32 cellular contexts compared by ENCODE assay signal in genomic region chr5:134564396-134564795, GRCh38.
"Had no signal": no experiment of that assay in that cellular context is flagged by ENCODE, and none has a peak within 500 bp of the region (broad histone marks: within the 10 kb centered on the region; RNA-seq: fewer than 3 reads in every experiment).

No MANE protein-coding gene starts in this region.

- H3K4me3 ChIP-seq: ascending aorta, cardiac muscle cell, PC-9 had no signal

- H3K4me2 ChIP-seq: PC-9 had no signal

- H3K27me3 ChIP-seq: ascending aorta, cardiac muscle cell had no signal

- H3K27ac Mint-ChIP-seq: activated B cell treated with CpG ODN at 0.5 μM for 24 hours; activated naive CD4-positive, alpha-beta T cell treated with anti-CD3 and anti-CD28 coated beads for 36 hours had no signal

- FAIRE-seq: RCC 7860 had no signal

- ATAC-seq: activated naive CD4-positive, alpha-beta T cell treated with anti-CD3 and anti-CD28 coated beads, Interleukin-2, amount 50 U/mL, for 72 hours; Right ventricle myocardium inferior had no signal

- H3K27ac ChIP-seq: ascending aorta, cardiac muscle cell, PC-9, VCaP had no signal

- H3K9me3 ChIP-seq: ascending aorta had no signal

- H3K9me3 Mint-ChIP-seq: activated B cell treated with CpG ODN at 0.5 μM for 24 hours; activated CD4-positive, alpha-beta memory T cell treated with anti-CD3 and anti-CD28 coated beads for 36 hours; activated naive CD4-positive, alpha-beta T cell treated with anti-CD3 and anti-CD28 coated beads for 36 hours; activated naive CD4-positive, alpha-beta T cell treated with anti-CD3 and anti-CD28 coated beads, Interleukin-2, amount 50 U/mL, for 72 hours; central memory CD8-positive, alpha-beta T cell had no signal

- H3K27me3 Mint-ChIP-seq: activated B cell treated with CpG ODN at 0.5 μM for 24 hours; activated CD4-positive, alpha-beta memory T cell treated with anti-CD3 and anti-CD28 coated beads for 36 hours; central memory CD8-positive, alpha-beta T cell had no signal

- DNase-seq: activated B cell treated with CpG ODN at 0.5 μM for 24 hours; activated CD4-positive, alpha-beta memory T cell treated with anti-CD3 and anti-CD28 coated beads for 36 hours; activated CD4-positive, alpha-beta T cell treated with anti-CD3 and anti-CD28 coated beads for 4 hours; activated CD4-positive, alpha-beta T cell treated with anti-CD3 and anti-CD28 coated beads, Interleukin-2, amount 50 U/mL, for 1 hour; activated CD4-positive, CD25-positive, alpha-beta regulatory T cell treated with anti-CD3 and anti-CD28 coated beads, Interleukin-2, amount 50 U/mL, for 72 hours; activated CD8-positive, alpha-beta memory T cell treated with anti-CD3 and anti-CD28 coated beads, Interleukin-2, amount 50 U/mL, for 4 hours; activated gamma-delta T cell treated with Interleukin-2 at 50 U/mL for 16 hours; activated naive CD4-positive, alpha-beta T cell treated with anti-CD3 and anti-CD28 coated beads for 36 hours; activated T-cell treated with anti-CD3 and anti-CD28 coated beads for 4 hours; amygdala; MM.1S; MV-4-11; NCI-H1092; NCI-H1436 treated with DMSO at 0.1 percent for 48 hours; NCI-H1694 treated with DMSO at 0.1 percent for 48 hours; NCI-H2029; NCI-H345; NCI-H524 treated with DMSO at 0.1 percent for 48 hours; NCI-H748 treated with DMSO at 0.1 percent for 48 hours; NK-92 treated with Interleukin-12 subunit alpha and Interleukin-12 subunit beta, amount 100 ng/mL, for 24 hours; PC-9; SW 1271; T-helper 1 cell; T-helper 2 cell; T-helper 9 cell had no signal

- H3K4me3 Mint-ChIP-seq: activated B cell treated with CpG ODN at 0.5 μM for 24 hours; activated CD4-positive, alpha-beta memory T cell treated with anti-CD3 and anti-CD28 coated beads for 36 hours; activated naive CD4-positive, alpha-beta T cell treated with anti-CD3 and anti-CD28 coated beads for 36 hours; central memory CD8-positive, alpha-beta T cell had no signal

- H2AFZ ChIP-seq: PC-9 had no signal
